9 cellular contexts compared by ENCODE assay signal in the genomic region with DNA sequence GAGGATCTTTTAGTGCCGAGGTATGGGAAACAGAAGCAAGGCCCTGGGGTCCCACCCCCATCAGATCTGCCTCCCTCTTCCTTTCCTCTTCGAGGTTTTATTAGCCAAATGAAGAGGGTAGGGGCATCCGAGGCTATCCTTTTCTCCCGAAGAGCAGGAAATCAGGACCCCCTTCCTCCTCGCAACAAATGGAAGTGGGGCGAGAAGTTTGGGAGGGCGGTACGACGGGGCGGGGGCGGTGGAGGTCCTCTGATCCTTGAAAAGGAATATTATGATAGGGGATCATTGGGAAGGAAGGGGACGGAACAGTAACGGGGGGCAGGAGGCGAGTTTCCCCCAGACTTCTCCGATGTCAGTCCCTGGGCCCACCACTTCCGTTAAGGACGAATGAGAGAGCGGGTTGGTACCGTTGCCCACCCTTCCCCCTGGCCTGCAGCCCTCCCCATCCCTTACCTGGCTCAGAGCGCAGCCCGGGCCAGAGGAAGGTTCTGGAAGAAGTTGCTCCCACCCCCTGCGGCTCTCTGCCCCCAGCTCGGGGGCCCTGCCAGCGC. TPM values are rescaled to one million over a fixed set of nuclear protein-coding genes. Genes with fewer than 3 reads are reported as not detected.
DNase-seq lines count a peak whose midpoint lies in the region; ATAC-seq and TF ChIP-seq lines count a peak whose summit lies in the region.
"Had no signal": no experiment of that assay in that cellular context is flagged by ENCODE, and none has a peak within 500 bp of the region (broad histone marks: within the 10 kb centered on the region; RNA-seq: fewer than 3 reads in every experiment).

No MANE protein-coding gene starts in this region.

- no peak overlapping the region for H2BK12ac ChIP-seq in trophoblast cell (ENCODE audit: low read length)

- no peak overlapping the region for H2AFZ ChIP-seq in DND-41 (ENCODE audit: low read depth, low read length)
- no peak overlapping the region for H2AFZ ChIP-seq in trophoblast cell (ENCODE audit: insufficient read depth, low read length, poor library complexity)

- no peaks in the 10 kb centered on the region for H3K79me1 ChIP-seq in trophoblast cell (ENCODE audit: low read length)

- no peak overlapping the region for H3K23ac ChIP-seq in trophoblast cell (ENCODE audit: low read length)

- H3K27ac Mint-ChIP-seq in endodermal cell, result no peak overlapping the region

- no peak overlapping the region for H2BK5ac ChIP-seq in trophoblast cell (ENCODE audit: low read depth, low read length, poor library complexity)

- ATAC-seq in DND-41 (ENCODE audit: insufficient read depth, low read depth) (no peak; the same call in 2 of the 3 replicates), GM19035 (IDR thresholded peaks at IDR 0.05; ENCODE audit: unreplicated experiment) (no peak)

- peak overlapping the region; percentile 82 for H3K4me3 Mint-ChIP-seq in endodermal cell

- no peaks in the 10 kb centered on the region for H4K20me1 ChIP-seq in DND-41 (ENCODE audit: insufficient read depth, low read length)

- H3K4me1 Mint-ChIP-seq in endodermal cell, result peaks cover 55% of the 10 kb centered on the region

- no peaks in the 10 kb centered on the region for H3K79me2 ChIP-seq in DND-41 (ENCODE audit: insufficient read depth, low read length)
- H3K79me2 ChIP-seq in trophoblast cell (ENCODE audit: control insufficient read depth, insufficient read depth, low read length, poor library complexity), result no peaks in the 10 kb centered on the region

- no peak overlapping the region for H3K4ac ChIP-seq in trophoblast cell (ENCODE audit: low read depth, low read length)

- H3K27ac ChIP-seq in DND-41 (ENCODE audit: low read length), result no peak overlapping the region
- H3K27ac ChIP-seq in endodermal cell (ENCODE audit: low read depth, low read length), result peak overlapping the region; percentile 57
- H3K27ac ChIP-seq in trophoblast cell (ENCODE audit: low read depth, low read length), result no peak overlapping the region

- H4K91ac ChIP-seq in trophoblast cell (ENCODE audit: low read depth, low read length), result no peak overlapping the region

- H2AK5ac ChIP-seq in trophoblast cell (ENCODE audit: low read length), result no peak overlapping the region

- H3K9me3 ChIP-seq in DND-41 (ENCODE audit: insufficient read depth, low read length, severe bottlenecking) (no peaks in the 10 kb centered on the region), NT2/D1 (ENCODE audit: insufficient read depth, low read length) (no peaks in the 10 kb centered on the region), endodermal cell (ENCODE audit: control insufficient read depth, low read length) (no peaks in the 10 kb centered on the region), trophoblast cell (ENCODE audit: insufficient read depth, low read depth, low read length) (peaks cover 11% of the 10 kb centered on the region)

- H3K9me3 Mint-ChIP-seq in endodermal cell, result no peaks in the 10 kb centered on the region

- no peak for TF ChIP-seq CTCF in DND-41 (IDR thresholded peaks at IDR 0.05; ENCODE audit: borderline replicate concordance, extremely low read depth, low read length, poor library complexity, severe bottlenecking)
- TF ChIP-seq CTCF in endodermal cell (conservative IDR thresholded peaks at IDR 0.05), result no peak

- H3K18ac ChIP-seq in trophoblast cell (ENCODE audit: low read length), result no peak overlapping the region

- peak overlapping the region in 1 of 2 experiments; percentile 58; a peak in 2 of 4 replicates for H3K4me3 ChIP-seq in DND-41 (ENCODE audit: low read depth in 1 of 2, low read length in 2 of 2)
- peak overlapping the region; percentile 27 for H3K4me3 ChIP-seq in NT2/D1 (ENCODE audit: insufficient read length, low read depth)
- peak overlapping the region; percentile 79 for H3K4me3 ChIP-seq in endodermal cell (ENCODE audit: low read length)
- no peak overlapping the region for H3K4me3 ChIP-seq in trophoblast cell (ENCODE audit: low read depth, low read length)

- H4K8ac ChIP-seq in trophoblast cell (ENCODE audit: low read depth, low read length), result no peak overlapping the region

- no peak for DNase-seq in DND-41
- DNase-seq in NT2/D1 (ENCODE audit: low read depth, low spot score), result no peak
- no peak for DNase-seq in endodermal cell
- DNase-seq in trophoblast cell, result no peak
- DNase-seq in NOMO-1 (lab: John Stamatoyannopoulos, UW; ENCODE audit: unreplicated experiment in 2 of 2), result no peak
- DNase-seq in stimulated activated CD8-positive, alpha-beta memory T cell treated with anti-CD3 and anti-CD28 coated beads, Interleukin-4, amount 100 ng/mL, for 48 hours, result no peak
- DNase-seq in DMS 273 treated with DMSO at 0.1 percent for 48 hours (lab: John Stamatoyannopoulos, UW), result no peak

- peak overlapping the region; percentile 89 for H3K4me2 ChIP-seq in DND-41 (ENCODE audit: insufficient read depth, low read length)
- peak overlapping the region; percentile 91 for H3K4me2 ChIP-seq in trophoblast cell (ENCODE audit: low read length)

- H3K27me3 ChIP-seq in DND-41 (ENCODE audit: insufficient read depth, low read length, poor library complexity) (no peaks in the 10 kb centered on the region), NT2/D1 (ENCODE audit: insufficient read depth, insufficient read length) (peaks cover 88% of the 10 kb centered on the region), endodermal cell (ENCODE audit: control insufficient read depth, insufficient read depth, low read length, poor library complexity, severe bottlenecking) (peaks cover 79% of the 10 kb centered on the region), trophoblast cell (ENCODE audit: insufficient read depth, low read length) (peaks cover 56% of the 10 kb centered on the region)

- 0 to 5% methylated on average over 2 to 24 of the region's 24 CpGs for WGBS in endodermal cell (ENCODE audit: insufficient coverage in 1 of 2, insufficient read length in 1 of 2), 2 experiments
- WGBS in trophoblast cell (ENCODE audit: extremely low coverage, insufficient coverage, insufficient read length), result no CpG with 5 or more reads among the region's 24 CpGs

- H3K36me3 ChIP-seq in DND-41 (ENCODE audit: insufficient read depth, low read length), result no peaks in the 10 kb centered on the region
- H3K36me3 ChIP-seq in NT2/D1 (ENCODE audit: insufficient read depth, insufficient read length, low read length), result no peaks in the 10 kb centered on the region
- H3K36me3 ChIP-seq in endodermal cell (ENCODE audit: control insufficient read depth, insufficient read depth, low read length), result no peaks in the 10 kb centered on the region
- H3K36me3 ChIP-seq in trophoblast cell (ENCODE audit: control insufficient read depth in 1 of 2, insufficient read depth in 2 of 2, low read length in 2 of 2), result no peaks in the 10 kb centered on the region

- H3K9ac ChIP-seq in DND-41 (ENCODE audit: low read depth, low read length) (no peak overlapping the region), NT2/D1 (ENCODE audit: insufficient read length, low read depth) (peak overlapping the region; percentile 53), endodermal cell (ENCODE audit: extremely low read depth, low read length, poor library complexity, severe bottlenecking) (no peak overlapping the region), trophoblast cell (ENCODE audit: low read length) (no peak overlapping the region)

- H3K14ac ChIP-seq in trophoblast cell (ENCODE audit: low read length), result no peak overlapping the region

- H3K4me1 ChIP-seq in DND-41 (ENCODE audit: insufficient read depth, low read length) (peaks cover 49% of the 10 kb centered on the region), NT2/D1 (ENCODE audit: insufficient read depth, insufficient read length) (peaks cover 45% of the 10 kb centered on the region), endodermal cell (ENCODE audit: control insufficient read depth, insufficient read depth, low read length) (peaks cover 29% of the 10 kb centered on the region), trophoblast cell (ENCODE audit: control insufficient read depth in 1 of 2, insufficient read depth in 2 of 2, low read length in 2 of 2) (peaks cover 17 to 31% of the 10 kb centered on the region in 2 experiments)

- no peak overlapping the region for H4K12ac ChIP-seq in trophoblast cell (ENCODE audit: low read depth, low read length)

- H3K27me3 Mint-ChIP-seq in endodermal cell (ENCODE audit: insufficient read depth), result peaks cover 88% of the 10 kb centered on the region

- no peak overlapping the region for H2BK120ac ChIP-seq in trophoblast cell (ENCODE audit: insufficient read depth, low read length, poor library complexity)

- H3K36me3 Mint-ChIP-seq in endodermal cell (ENCODE audit: low read depth), result peaks cover 8% of the 10 kb centered on the region

RNA-seq across cellular contexts. Expression of a gene that starts 0.3 kb away (rescaled TPM):
- total RNA-seq in endodermal cell, result 10 to 100 TPM; 17.8 to 23.6 TPM
- 12.3 TPM for polyA plus RNA-seq in endodermal cell (2013, experiment 1 of 2)
- polyA plus RNA-seq in endodermal cell (2013, experiment 2 of 2), result 12.8 TPM
- polyA plus RNA-seq in trophoblast cell (2013), result 0.07 and 0.11 TPM in 2 replicates
- total RNA-seq: LHCN-M2 had no signal

RNA-seq across cellular contexts. Expression of a gene that starts 37.1 kb away (rescaled TPM):
- 100 to 1,000 TPM; 159 to 187 TPM for total RNA-seq in endodermal cell
- polyA plus RNA-seq in endodermal cell (2013, experiment 1 of 2), result 83.1 TPM
- polyA plus RNA-seq in endodermal cell (2013, experiment 2 of 2), result 82.3 TPM
- polyA plus RNA-seq in trophoblast cell (2013), result 58.5 and 61.2 TPM in 2 replicates
